25 cellular contexts compared by ENCODE assay signal in genomic region chr16:3728424-3729160, GRCh38. TPM values are rescaled to one million over a fixed set of nuclear protein-coding genes. Genes with fewer than 3 reads are reported as not detected.
DNase-seq lines count a peak whose midpoint lies in the region; ATAC-seq, FAIRE-seq and TF ChIP-seq lines count a peak whose summit lies in the region.
"Had no signal": no experiment of that assay in that cellular context is flagged by ENCODE, and none has a peak within 500 bp of the region (broad histone marks: within the 10 kb centered on the region; RNA-seq: fewer than 3 reads in every experiment).

No MANE protein-coding gene starts in this region.

- H3K4me1 ChIP-seq in right cardiac atrium (ENCODE audit: control insufficient read depth, insufficient read depth, low read length) (no peaks in the 10 kb centered on the region), right atrium auricular region (no peaks in the 10 kb centered on the region), kidney (ENCODE audit: control insufficient read depth in 1 of 2, insufficient read depth in 1 of 2, low read depth in 1 of 2, low read length in 2 of 2) (no peaks in the 10 kb centered on the region), osteoblast (ENCODE audit: insufficient read depth, low read length) (no peaks in the 10 kb centered on the region)

- H3K36me3 ChIP-seq in right atrium auricular region, result peaks cover 60% of the 10 kb centered on the region
- H3K36me3 ChIP-seq in kidney (ENCODE audit: control insufficient read depth in 1 of 2, insufficient read depth in 2 of 2, low read length in 2 of 2), result peaks cover 32 to 41% of the 10 kb centered on the region in 2 donors
- H3K36me3 ChIP-seq in osteoblast (ENCODE audit: insufficient read depth, low read length), result peaks cover 26% of the 10 kb centered on the region

- no peak overlapping the region for H2AFZ ChIP-seq in osteoblast (ENCODE audit: low read length)
- H2AFZ ChIP-seq: GM23338 had no signal

- ATAC-seq in right cardiac atrium (peak in 1 of 2 donors; percentile 9), HG03039 (IDR thresholded peaks at IDR 0.05; ENCODE audit: unreplicated experiment) (no peak), HG03135 (IDR thresholded peaks at IDR 0.05; ENCODE audit: unreplicated experiment) (no peak)
- ATAC-seq: GM12878, GM23338, K562 had no signal

- no peak overlapping the region for H3K9ac ChIP-seq in kidney (ENCODE audit: low read length in 2 of 2)
- H3K9ac ChIP-seq: BLaER1 treated with 17β-estradiol and CSF1 and Interleukin-3, amounts not matched to agents 10 nM and 100 nM; SK-N-SH had no signal

- 94% methylated on average over 31 of the region's 31 CpGs for WGBS in right cardiac atrium

- no peak overlapping the region for H3K27ac ChIP-seq in right cardiac atrium (ENCODE audit: low read length)
- no peak overlapping the region for H3K27ac ChIP-seq in right atrium auricular region
- no peak overlapping the region for H3K27ac ChIP-seq in kidney (ENCODE audit: low read depth in 2 of 2, low read length in 2 of 2)
- H3K27ac ChIP-seq in osteoblast (ENCODE audit: low read depth, low read length), result no peak overlapping the region
- H3K27ac ChIP-seq: BLaER1 treated with 17β-estradiol and CSF1 and Interleukin-3, amounts not matched to agents 10 nM and 100 nM had no signal

- H3K9me3 ChIP-seq in right cardiac atrium (ENCODE audit: control insufficient read depth, low read length) (no peaks in the 10 kb centered on the region), right atrium auricular region (no peaks in the 10 kb centered on the region), kidney (ENCODE audit: control insufficient read depth in 1 of 2, low read length in 2 of 2) (no peaks in the 10 kb centered on the region), osteoblast (ENCODE audit: low read depth, low read length) (no peaks in the 10 kb centered on the region)
- H3K9me3 ChIP-seq: BLaER1 treated with 17β-estradiol and CSF1 and Interleukin-3, amounts not matched to agents 10 nM and 100 nM; HAP-1; MG63; SK-N-SH had no signal

- no peak overlapping the region for H3K4me2 ChIP-seq in osteoblast (ENCODE audit: insufficient read depth, low read length)
- H3K4me2 ChIP-seq: BLaER1 treated with 17β-estradiol and CSF1 and Interleukin-3, amounts not matched to agents 10 nM and 100 nM; GM23338; SK-N-SH had no signal

- peaks cover 37% of the 10 kb centered on the region for H4K20me1 ChIP-seq in osteoblast (ENCODE audit: insufficient read depth, low read length)

- FAIRE-seq in kidney (lab: Jason Lieb, UNC), result no peak
- FAIRE-seq: A204.1, G401.6, GM12878, K562, RCC 7860 had no signal

- no peak for TF ChIP-seq CTCF in right atrium auricular region (IDR thresholded peaks at IDR 0.05)
- TF ChIP-seq CTCF in kidney (IDR thresholded peaks at IDR 0.05; ENCODE audit: borderline replicate concordance, extremely low read depth, insufficient read depth), result no peak
- TF ChIP-seq CTCF in osteoblast (IDR thresholded peaks at IDR 0.05; ENCODE audit: extremely low read depth, low read depth, low read length), result no peak

- H3K79me2 ChIP-seq in osteoblast (ENCODE audit: insufficient read depth, low read length), result no peaks in the 10 kb centered on the region

- DNase-seq in right cardiac atrium (peak in 2 of 3 donors; percentile 37 to 56), right atrium auricular region (ENCODE audit: low spot score) (no peak), kidney (peak; percentile 64), osteoblast (ENCODE audit: insufficient read length, low spot score, missing footprints) (peak; percentile 60)
- no peak for DNase-seq in activated CD4-positive, alpha-beta T cell treated with anti-CD3 and anti-CD28 coated beads, Interleukin-2, amount 50 U/mL, for 48 hours
- DNase-seq: CD4-positive, alpha-beta T cell; COR-L47; HFFc6; MG63; NCI-H1105 treated with DMSO at 0.1 percent for 48 hours; NCI-H146; NCI-H1930; NCI-H2107; NCI-H748 treated with DMSO at 0.1 percent for 48 hours had no signal

- no peaks in the 10 kb centered on the region for H3K27me3 ChIP-seq in right cardiac atrium (ENCODE audit: control insufficient read depth, insufficient read depth)
- no peaks in the 10 kb centered on the region for H3K27me3 ChIP-seq in right atrium auricular region
- no peaks in the 10 kb centered on the region for H3K27me3 ChIP-seq in osteoblast (ENCODE audit: insufficient read depth, low read length)
- H3K27me3 ChIP-seq: BLaER1 treated with 17β-estradiol and CSF1 and Interleukin-3, amounts not matched to agents 10 nM and 100 nM; MG63 had no signal

- intact Hi-C loops in right cardiac atrium (cut with DNase I) (no loop called here), kidney (cut with DNase I) (no loop called here)

- H3K4me3 ChIP-seq in right cardiac atrium (ENCODE audit: low read length) (no peak overlapping the region), right atrium auricular region (no peak overlapping the region), kidney (ENCODE audit: low read length in 2 of 2) (no peak overlapping the region), osteoblast (ENCODE audit: insufficient read depth, low read length) (no peak overlapping the region)
- H3K4me3 ChIP-seq: BLaER1 treated with 17β-estradiol and CSF1 and Interleukin-3, amounts not matched to agents 10 nM and 100 nM; GM12878; GM23338; HAP-1; K562; MG63 had no signal

RNA-seq across cellular contexts. Expression of gene TRAP1, which starts 11.3 kb away (rescaled TPM):
- total RNA-seq in right cardiac atrium (100 to 1,000 TPM in 1 of 4 donors, 10 to 100 TPM in 3; 88.6 to 108 (median 96.7) TPM), right atrium auricular region (10 to 100 TPM; 67.7 to 86.0 TPM), kidney (86.3 TPM), osteoblast (46.9 and 56.5 TPM in 2 replicates)
- polyA plus RNA-seq in right cardiac atrium (71.0 TPM), kidney (ENCODE audit: insufficient read depth, low read depth, low replicate concordance) (88.8 TPM)

Comparison
In these comparisons a context has a peak if more than half of its experiments do, and no peak if none do; other contexts are left out.
1. DNase-seq: peak in right cardiac atrium (2 of 3), kidney (single experiment) and osteoblast (single experiment); none in right atrium auricular region (single experiment) and activated CD4-positive, alpha-beta T cell treated with anti-CD3 and anti-CD28 coated beads, Interleukin-2, amount 50 U/mL, for 48 hours (0 of 2).